ENCODE assay signal across 8 cellular contexts in the genomic region with DNA sequence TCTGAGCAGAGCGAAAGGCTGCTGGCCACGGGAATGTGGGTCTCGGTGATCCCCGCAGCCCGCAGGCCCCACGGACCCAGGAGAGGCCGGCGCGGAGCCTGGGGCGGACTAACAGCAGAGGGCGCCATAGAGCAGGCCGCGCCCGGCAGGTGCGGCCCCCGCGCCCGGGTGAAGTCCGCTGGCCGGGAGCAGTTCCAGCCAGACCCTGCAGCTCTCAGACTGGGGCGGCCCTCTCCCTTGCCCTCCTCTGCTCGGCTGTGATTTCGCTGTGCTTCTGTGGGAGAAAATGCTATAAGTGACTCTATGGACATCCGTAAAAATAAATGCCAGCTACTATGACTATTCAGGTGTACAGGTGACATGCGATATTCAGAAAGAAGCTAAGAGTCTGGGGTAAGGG.
DNase-seq lines count a peak whose midpoint lies in the region; ATAC-seq and TF ChIP-seq lines count a peak whose summit lies in the region.

No MANE protein-coding gene starts in this region.

- no peak for ATAC-seq in GM21576 (IDR thresholded peaks at IDR 0.05; ENCODE audit: unreplicated experiment)

- no peaks in the 10 kb centered on the region for H3K36me3 ChIP-seq in brain microvascular endothelial cell (replicated peaks)

- no peak overlapping the region for H3K27ac ChIP-seq in brain microvascular endothelial cell

- in situ Hi-C loops in KBM-7 (cut with MboI; ENCODE audit: low pct_unique_long_range_greater_than_20kb, low sequenced_read_pairs) (no loop called here), brain microvascular endothelial cell (cut with HindIII; ENCODE audit: low pct_ligation_motif_present, low sequenced_read_pairs) (no loop called here)

- DNase-seq in NCI-H524 (lab: John Stamatoyannopoulos, UW) (peak; percentile 21 to 68), NCI-H524 treated with DMSO at 0.1 percent for 48 hours (lab: John Stamatoyannopoulos, UW) (no peak), KBM-7 (peak; percentile 71), UCSD-AML1 (lab: John Stamatoyannopoulos, UW; ENCODE audit: unreplicated experiment) (peak; percentile 64), brain microvascular endothelial cell (no peak), kidney tubule cell (ENCODE audit: low spot score) (peak; percentile 50)
- peak; percentile 20 to 68 for DNase-seq in stimulated activated CD4-positive, alpha-beta T cell treated with anti-CD3 and anti-CD28 coated beads, Interleukin-4, amount 100 ng/mL, for 4 hours

- peaks cover 8% of the 10 kb centered on the region for H3K27me3 ChIP-seq in brain microvascular endothelial cell (replicated peaks)

- no peak overlapping the region for H3K4me3 ChIP-seq in brain microvascular endothelial cell (ENCODE audit: low read depth, low read length)

- peak; percentile 80 for TF ChIP-seq CTCF in brain microvascular endothelial cell (IDR thresholded peaks at IDR 0.05; ENCODE audit: low read depth, low read length, missing control alignments)

Comparison
In these comparisons a context has a peak if more than half of its experiments do, and no peak if none do; other contexts are left out.
1. DNase-seq: peak in NCI-H524 (2 of 2), KBM-7 (single experiment), UCSD-AML1 (single experiment), kidney tubule cell (single experiment) and stimulated activated CD4-positive, alpha-beta T cell treated with anti-CD3 and anti-CD28 coated beads, Interleukin-4, amount 100 ng/mL, for 4 hours (2 of 2); none in NCI-H524 treated with DMSO at 0.1 percent for 48 hours (single experiment) and brain microvascular endothelial cell (single experiment).